In genomic region chr6:86193821-86194220, GRCh38 we compare ENCODE assay signal across 23 cellular contexts.
DNase-seq lines count a peak whose midpoint lies in the region; ATAC-seq and FAIRE-seq lines count a peak whose summit lies in the region.
"Had no signal": no experiment of that assay in that cellular context is flagged by ENCODE, and none has a peak within 500 bp of the region (broad histone marks: within the 10 kb centered on the region; RNA-seq: fewer than 3 reads in every experiment).

No MANE protein-coding gene starts in this region.

- H3K4me1 Mint-ChIP-seq in natural killer cell treated with Interleukin-12 subunit alpha and Interleukin-12 subunit beta and Interleukin-15 and Interleukin-18, amount 100 ng/mL, for 72 hours (ENCODE audit: low read depth in 2 of 2), result no peaks in the 10 kb centered on the region

- no peak for ATAC-seq in natural killer cell treated with Interleukin-12 subunit alpha and Interleukin-12 subunit beta and Interleukin-15 and Interleukin-18, amount 100 ng/mL, for 72 hours
- ATAC-seq in HG03378 (IDR thresholded peaks at IDR 0.05; ENCODE audit: unreplicated experiment), result no peak
- ATAC-seq: CD8-positive, alpha-beta T cell; HepG2 had no signal

- DNase-seq in NCI-H510A treated with DMSO at 0.1 percent for 48 hours (lab: John Stamatoyannopoulos, UW) (peak; percentile 7), NCI-H510A (lab: John Stamatoyannopoulos, UW) (no peak), NCI-H146 treated with DMSO at 0.1 percent for 48 hours (lab: John Stamatoyannopoulos, UW; ENCODE audit: unreplicated experiment) (peak; percentile 26), NCI-H774 (lab: John Stamatoyannopoulos, UW) (peak; percentile 76), cerebellum (ENCODE audit: low spot score) (peak; percentile 52), HTR-8/SVneo (ENCODE audit: insufficient read length, low spot score) (no peak)
- no peak for DNase-seq in natural killer cell treated with Interleukin-12 subunit alpha and Interleukin-12 subunit beta and Interleukin-15 and Interleukin-18, amount 100 ng/mL, for 72 hours (ENCODE audit: low spot score)
- DNase-seq: AML-193; CD8-positive, alpha-beta T cell; DMS153; GF-D8; KBM-7; MM.1S; NCI-H1048; NCI-H1694 treated with DMSO at 0.1 percent for 48 hours; NCI-H226; NCI-H526 treated with DMSO at 0.1 percent for 48 hours; OCI-M1; SJCRH30; T-helper 1 cell had no signal

- no peak overlapping the region for H3K27ac Mint-ChIP-seq in natural killer cell treated with Interleukin-12 subunit alpha and Interleukin-12 subunit beta and Interleukin-15 and Interleukin-18, amount 100 ng/mL, for 72 hours
- H3K27ac Mint-ChIP-seq: CD8-positive, alpha-beta T cell had no signal

- FAIRE-seq in HTR-8/SVneo (lab: Jason Lieb, UNC), result no peak
- FAIRE-seq: HepG2, RCC 7860 had no signal

- H3K4me3 Mint-ChIP-seq in natural killer cell treated with Interleukin-12 subunit alpha and Interleukin-12 subunit beta and Interleukin-15 and Interleukin-18, amount 100 ng/mL, for 72 hours, result no peak overlapping the region
- H3K4me3 Mint-ChIP-seq: CD8-positive, alpha-beta T cell had no signal

- H3K27me3 Mint-ChIP-seq in natural killer cell treated with Interleukin-12 subunit alpha and Interleukin-12 subunit beta and Interleukin-15 and Interleukin-18, amount 100 ng/mL, for 72 hours, result no peaks in the 10 kb centered on the region

- no peaks in the 10 kb centered on the region for H3K36me3 Mint-ChIP-seq in natural killer cell treated with Interleukin-12 subunit alpha and Interleukin-12 subunit beta and Interleukin-15 and Interleukin-18, amount 100 ng/mL, for 72 hours
- H3K36me3 Mint-ChIP-seq: CD8-positive, alpha-beta T cell had no signal

- H3K9me3 Mint-ChIP-seq in natural killer cell treated with Interleukin-12 subunit alpha and Interleukin-12 subunit beta and Interleukin-15 and Interleukin-18, amount 100 ng/mL, for 72 hours, result no peaks in the 10 kb centered on the region
- H3K9me3 Mint-ChIP-seq: CD8-positive, alpha-beta T cell had no signal

Comparison
In these comparisons a context has a peak if more than half of its experiments do, and no peak if none do; other contexts are left out.
1. DNase-seq: peak in NCI-H510A treated with DMSO at 0.1 percent for 48 hours (single experiment), NCI-H146 treated with DMSO at 0.1 percent for 48 hours (single experiment), NCI-H774 (single experiment) and cerebellum (single experiment); none in NCI-H510A (single experiment), natural killer cell treated with Interleukin-12 subunit alpha and Interleukin-12 subunit beta and Interleukin-15 and Interleukin-18, amount 100 ng/mL, for 72 hours (single experiment) and HTR-8/SVneo (single experiment).